ENCODE assay signal across 12 cellular contexts in the genomic region with DNA sequence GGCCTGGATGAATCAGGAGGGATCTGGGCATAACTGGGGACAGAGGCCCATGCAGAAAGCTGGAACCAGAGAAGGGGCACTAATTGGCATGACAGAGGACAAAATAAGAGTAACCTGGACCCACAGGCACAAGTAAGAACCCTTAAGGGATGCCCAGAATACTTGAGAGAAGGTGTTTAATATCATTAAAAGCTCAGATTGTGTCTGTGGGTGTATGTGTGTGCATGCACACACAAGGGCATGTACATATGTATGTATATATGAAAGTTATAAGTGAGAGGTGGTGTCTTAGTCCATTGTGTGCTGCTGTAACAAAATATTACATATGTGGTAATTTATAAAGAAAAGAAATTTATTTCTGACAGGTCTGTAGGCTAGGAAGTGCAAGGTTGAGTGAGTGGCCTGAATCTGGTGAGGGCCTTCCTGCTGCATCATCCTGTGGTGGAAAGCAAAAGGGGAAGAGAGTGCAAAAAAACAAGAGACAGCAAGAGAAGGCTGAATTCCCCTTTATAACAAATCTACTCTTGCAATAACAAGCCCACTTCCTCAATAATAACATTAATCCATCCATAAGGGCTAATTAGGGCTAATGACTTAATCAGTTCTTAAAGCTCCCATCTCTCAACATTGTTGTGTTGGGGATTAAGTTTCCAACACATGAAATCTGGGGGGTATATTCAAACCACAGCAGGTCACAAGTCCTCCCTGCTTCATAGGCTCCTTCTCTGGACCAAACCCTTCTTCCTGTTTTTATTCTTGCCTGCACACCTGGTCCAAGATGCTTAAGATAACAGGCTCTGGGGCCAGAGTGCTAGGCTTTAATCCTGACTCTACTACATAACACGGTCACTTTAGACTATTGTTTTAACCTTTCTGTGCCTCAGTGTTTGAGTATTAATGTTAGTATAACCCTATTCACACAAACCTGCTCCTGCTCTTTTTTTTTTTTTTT.
A peak's percentile ranks its signal among the peaks of the same experiment; 100 is the strongest.
DNase-seq lines count a peak whose midpoint lies in the region; ATAC-seq lines count a peak whose summit lies in the region.
"Had no signal": no experiment of that assay in that cellular context is flagged by ENCODE, and none has a peak within 500 bp of the region (broad histone marks: within the 10 kb centered on the region; RNA-seq: fewer than 3 reads in every experiment).

No MANE protein-coding gene starts in this region.

- H2BK12ac ChIP-seq in mesenchymal stem cell (ENCODE audit: low read length in 2 of 2): no peak overlapping the region

- no peak overlapping the region for H2AFZ ChIP-seq in mesenchymal stem cell (ENCODE audit: low read depth, low read length)

- no peak overlapping the region for H2BK120ac ChIP-seq in mesenchymal stem cell (ENCODE audit: low read depth, low read length)

- no peak overlapping the region for H4K8ac ChIP-seq in mesenchymal stem cell (ENCODE audit: low read length)

- no peak overlapping the region for H2BK15ac ChIP-seq in mesenchymal stem cell (ENCODE audit: low read depth, poor library complexity, severe bottlenecking)

- H2BK5ac ChIP-seq in mesenchymal stem cell (ENCODE audit: low read depth, low read length, poor library complexity, severe bottlenecking): no peak overlapping the region

- H3K4ac ChIP-seq in mesenchymal stem cell (ENCODE audit: low read depth in 1 of 2, low read length in 2 of 2): no peak overlapping the region

- no peaks in the 10 kb centered on the region for H3K4me1 ChIP-seq in mesenchymal stem cell (ENCODE audit: control insufficient read depth, insufficient read depth, low read depth, low read length)

- no peak overlapping the region for H3K27ac Mint-ChIP-seq in activated T-helper 17 cell treated with anti-CD3 and anti-CD28 coated beads, Interleukin-2, amount 50 U/mL, for 72 hours
- H3K27ac Mint-ChIP-seq: activated CD4-positive, alpha-beta T cell treated with anti-CD3 and anti-CD28 coated beads for 36 hours had no signal

- H3K9me3 ChIP-seq in mesenchymal stem cell (ENCODE audit: control insufficient read depth, low read length): no peaks in the 10 kb centered on the region
- H3K9me3 ChIP-seq: thoracic aorta had no signal

- H3K4me3 Mint-ChIP-seq in activated T-helper 17 cell treated with anti-CD3 and anti-CD28 coated beads, Interleukin-2, amount 50 U/mL, for 72 hours: no peak overlapping the region
- H3K4me3 Mint-ChIP-seq: activated CD4-positive, alpha-beta T cell treated with anti-CD3 and anti-CD28 coated beads for 36 hours had no signal

- H3K4me2 ChIP-seq in mesenchymal stem cell (ENCODE audit: low read length, poor library complexity, severe bottlenecking): no peak overlapping the region

- no peaks in the 10 kb centered on the region for H3K4me1 Mint-ChIP-seq in activated T-helper 17 cell treated with anti-CD3 and anti-CD28 coated beads, Interleukin-2, amount 50 U/mL, for 72 hours
- H3K4me1 Mint-ChIP-seq: activated CD4-positive, alpha-beta T cell treated with anti-CD3 and anti-CD28 coated beads for 36 hours had no signal

- WGBS in mesenchymal stem cell: no CpG with 5 or more reads among the region's 1 CpG

- no peaks in the 10 kb centered on the region for H3K79me1 ChIP-seq in mesenchymal stem cell (replicated peaks; ENCODE audit: low read length, poor library complexity, severe bottlenecking)

- H3K23ac ChIP-seq in mesenchymal stem cell (ENCODE audit: low read length in 2 of 2): no peak overlapping the region

- H3K36me3 ChIP-seq in mesenchymal stem cell (ENCODE audit: control insufficient read depth in 1 of 2, insufficient read depth in 2 of 2, low read depth in 1 of 2, low read length in 2 of 2): no peaks in the 10 kb centered on the region
- H3K36me3 ChIP-seq: thoracic aorta had no signal

- H3K9me3 Mint-ChIP-seq in activated T-helper 17 cell treated with anti-CD3 and anti-CD28 coated beads, Interleukin-2, amount 50 U/mL, for 72 hours: no peaks in the 10 kb centered on the region

- no peak overlapping the region for H3K27ac ChIP-seq in mesenchymal stem cell (ENCODE audit: low read length, poor library complexity, severe bottlenecking)
- H3K27ac ChIP-seq: thoracic aorta had no signal

- H3K9ac ChIP-seq in mesenchymal stem cell (ENCODE audit: low read length): no peak overlapping the region

- no peak overlapping the region for H2AK5ac ChIP-seq in mesenchymal stem cell (ENCODE audit: low read length, severe bottlenecking)

- H4K91ac ChIP-seq in mesenchymal stem cell (ENCODE audit: low read length): no peak overlapping the region

- H3K18ac ChIP-seq in mesenchymal stem cell (ENCODE audit: low read depth in 1 of 2, low read length in 2 of 2): no peak overlapping the region

- H3K14ac ChIP-seq in mesenchymal stem cell (ENCODE audit: low read length in 2 of 2): no peak overlapping the region

- DNase-seq in middle frontal gyrus (ENCODE audit: extremely low spot score, low spot score) (no peak), mesenchymal stem cell (no peak), NCI-H345 treated with DMSO at 0.1 percent for 48 hours (lab: John Stamatoyannopoulos, UW; ENCODE audit: unreplicated experiment) (no peak)
- DNase-seq: activated CD4-positive, alpha-beta T cell treated with anti-CD3 and anti-CD28 coated beads for 36 hours; NCI-H187 treated with DMSO at 0.1 percent for 48 hours had no signal

- H3K4me3 ChIP-seq in mesenchymal stem cell (ENCODE audit: insufficient read depth in 1 of 2, low read depth in 1 of 2, low read length in 2 of 2): no peak overlapping the region
- H3K4me3 ChIP-seq: thoracic aorta had no signal

- H3K27me3 ChIP-seq in mesenchymal stem cell (ENCODE audit: control insufficient read depth in 1 of 2, insufficient read depth in 1 of 2, low read length in 2 of 2): no peaks in the 10 kb centered on the region

- peaks cover 12% of the 10 kb centered on the region for H3K27me3 Mint-ChIP-seq in activated T-helper 17 cell treated with anti-CD3 and anti-CD28 coated beads, Interleukin-2, amount 50 U/mL, for 72 hours
- H3K27me3 Mint-ChIP-seq: activated CD4-positive, alpha-beta T cell treated with anti-CD3 and anti-CD28 coated beads for 36 hours had no signal

- H3K36me3 Mint-ChIP-seq in activated T-helper 17 cell treated with anti-CD3 and anti-CD28 coated beads, Interleukin-2, amount 50 U/mL, for 72 hours (ENCODE audit: low read depth): no peaks in the 10 kb centered on the region

- ATAC-seq in GM18517 (IDR thresholded peaks at IDR 0.05; ENCODE audit: unreplicated experiment) (peak; percentile 72), HG02571 (IDR thresholded peaks at IDR 0.05; ENCODE audit: unreplicated experiment) (peak; percentile 60), HG03575 (IDR thresholded peaks at IDR 0.05; ENCODE audit: extremely low read depth, insufficient number of reproducible peaks, low FRiP score, unreplicated experiment) (peak; percentile 56), esophagus mucosa (peak; percentile 47)
- ATAC-seq in activated T-helper 17 cell treated with anti-CD3 and anti-CD28 coated beads, Interleukin-2, amount 50 U/mL, for 72 hours (replicated peaks): no peak
- ATAC-seq: activated CD4-positive, alpha-beta T cell treated with anti-CD3 and anti-CD28 coated beads for 36 hours; sciatic nerve had no signal
